19 cellular contexts compared by ENCODE assay signal in the genomic region with DNA sequence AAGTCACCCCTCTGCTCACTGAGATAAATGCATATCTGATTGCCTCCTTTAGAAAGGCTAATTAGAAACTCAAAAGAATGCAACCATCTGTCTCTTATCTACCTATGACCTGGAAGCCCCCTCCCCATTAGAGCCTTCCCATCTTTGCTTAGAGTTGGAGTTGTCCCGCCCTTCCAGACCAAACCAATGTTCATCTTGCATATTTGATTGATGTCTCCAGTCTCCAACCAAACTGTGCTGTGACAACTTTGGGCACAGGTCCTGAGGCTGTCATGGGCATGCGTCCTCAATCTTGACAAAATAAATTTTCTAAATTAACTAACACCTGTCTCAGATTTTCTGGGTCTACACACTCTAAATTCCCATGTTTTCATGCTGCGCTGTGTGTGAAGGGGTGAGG. TPM values are rescaled to one million over a fixed set of nuclear protein-coding genes. Genes with fewer than 3 reads are reported as not detected.
DNase-seq lines count a peak whose midpoint lies in the region; FAIRE-seq and TF ChIP-seq lines count a peak whose summit lies in the region.
"Had no signal": no experiment of that assay in that cellular context is flagged by ENCODE, and none has a peak within 500 bp of the region (broad histone marks: within the 10 kb centered on the region; RNA-seq: fewer than 3 reads in every experiment).

No MANE protein-coding gene starts in this region.

- H3K79me1 ChIP-seq in H1 (ENCODE audit: low read depth, low read length) (no peaks in the 10 kb centered on the region), mesendoderm (ENCODE audit: low read length) (no peaks in the 10 kb centered on the region)

- H2BK12ac ChIP-seq in H1 (ENCODE audit: low read depth, low read length): no peak overlapping the region

- peak overlapping the region; percentile 83 for H4K91ac ChIP-seq in H1 (replicated peaks; ENCODE audit: insufficient read length, low read length)

- H3K27me3 ChIP-seq in NT2/D1 (ENCODE audit: insufficient read depth, insufficient read length) (no peaks in the 10 kb centered on the region), H1 (replicated peaks in 1 of 4; ENCODE audit: control insufficient read depth in 3 of 4, extremely low read depth in 1 of 4, insufficient read depth in 3 of 4, low read length in 3 of 4) (no peaks in the 10 kb centered on the region), mesendoderm (ENCODE audit: insufficient read depth, low read length, poor library complexity) (no peaks in the 10 kb centered on the region), prostate gland (replicated peaks; ENCODE audit: insufficient read depth) (no peaks in the 10 kb centered on the region), vagina (no peaks in the 10 kb centered on the region)

- no peak for TF ChIP-seq EP300 in H1 (IDR thresholded peaks at IDR 0.05; ENCODE audit: borderline replicate concordance in 1 of 2, low read depth in 2 of 2, low read length in 2 of 2)

- no peaks in the 10 kb centered on the region for H3K4me1 ChIP-seq in NT2/D1 (ENCODE audit: insufficient read depth, insufficient read length)
- peaks cover 0 to 6% (median 1%) of the 10 kb centered on the region in 4 experiments; a peak in 2 of 7 replicates for H3K4me1 ChIP-seq in H1 (replicated peaks in 1 of 4; ENCODE audit: control insufficient read depth in 3 of 4, insufficient read depth in 4 of 4, low read length in 3 of 4)
- H3K4me1 ChIP-seq in mesendoderm (ENCODE audit: control insufficient read depth, low read depth, low read length): peaks cover 3% of the 10 kb centered on the region
- no peaks in the 10 kb centered on the region for H3K4me1 ChIP-seq in prostate gland (replicated peaks)
- peaks cover 12% of the 10 kb centered on the region for H3K4me1 ChIP-seq in vagina

- WGBS in H1 (ENCODE audit: extremely low coverage in 1 of 2, insufficient coverage in 1 of 2, insufficient read length in 1 of 2, insufficient replicate concordance in 2 of 2, low coverage in 1 of 2, low lambda C conversion rate in 2 of 2, missing lambda C conversion rate in 1 of 2), 2 experiments: 88% methylated on average over 3 of the region's 3 CpGs; no CpG with 5 or more reads in 1 of the 2 experiments
- WGBS in mesendoderm (ENCODE audit: extremely low coverage, insufficient coverage, low lambda C conversion rate): no CpG with 5 or more reads among the region's 3 CpGs
- WGBS in prostate gland: 97% methylated on average over 3 of the region's 3 CpGs

- H2BK5ac ChIP-seq in H1 (ENCODE audit: low read depth, low read length) (no peak overlapping the region), mesendoderm (ENCODE audit: low read length) (no peak overlapping the region)

- H4K5ac ChIP-seq in H1 (ENCODE audit: insufficient read length, low read depth, low read length) (no peak overlapping the region), mesendoderm (ENCODE audit: low read length) (no peak overlapping the region)

- no peak overlapping the region for H3K18ac ChIP-seq in H1 (ENCODE audit: extremely low read depth, low read length)
- H3K18ac ChIP-seq in mesendoderm (ENCODE audit: low read length): no peak overlapping the region

- H3K56ac ChIP-seq in H1 (replicated peaks; ENCODE audit: insufficient read length, low read depth, low read length): no peak overlapping the region
- H3K56ac ChIP-seq in mesendoderm (ENCODE audit: low read length): no peak overlapping the region

- H3K4ac ChIP-seq in H1 (replicated peaks; ENCODE audit: insufficient read length, low read depth, low read length): no peak overlapping the region
- H3K4ac ChIP-seq in mesendoderm (ENCODE audit: low read depth, low read length): no peak overlapping the region

- H3K27ac ChIP-seq in H1 (ENCODE audit: low read depth, low read length) (no peak overlapping the region), mesendoderm (ENCODE audit: low read depth, low read length) (no peak overlapping the region), prostate gland (no peak overlapping the region), vagina (no peak overlapping the region)

- DNase-seq in HEK293T (ENCODE audit: extremely low spot score) (no peak), NT2/D1 (ENCODE audit: low read depth, low spot score) (peak; percentile 32), H1 (ENCODE audit: low read depth in 1 of 2, low spot score in 2 of 2) (no peak), mesendoderm (peak; percentile 87), prostate gland (ENCODE audit: low spot score) (no peak), A172 (ENCODE audit: low spot score) (no peak), vagina (ENCODE audit: extremely low spot score in 2 of 2) (no peak)
- DNase-seq: CD8-positive, alpha-beta T cell; COR-L47; DMS153; DMS79 treated with DMSO at 0.1 percent for 48 hours; EL; H7; HFFc6; KBM-7 had no signal

- CTCF ChIA-PET in HEK293T (lab: Yijun Ruan, JAX): no interaction called here
- CTCF ChIA-PET in H1 (lab: Charles Lee; ENCODE audit: partially characterized antibody): interaction anchor here (0.6 to 7.4 kb wide), 10 partner anchors 9 to 446 kb away, joined by 3 to 50 read pairs (median 3); no protein-coding TSS in a partner anchor

- no peak overlapping the region for H3K14ac ChIP-seq in H1 (ENCODE audit: insufficient read length)

- H4K8ac ChIP-seq in H1 (ENCODE audit: extremely low read depth, insufficient read depth, low read length) (no peak overlapping the region), mesendoderm (ENCODE audit: low read depth, low read length) (no peak overlapping the region)

- no peaks in the 10 kb centered on the region for H3K79me2 ChIP-seq in H1 (ENCODE audit: control insufficient read depth in 1 of 2, insufficient read depth in 2 of 2, low read length in 2 of 2)
- H3K79me2 ChIP-seq in mesendoderm (ENCODE audit: control insufficient read depth, insufficient read depth, low read length): no peaks in the 10 kb centered on the region

- H3K36me3 ChIP-seq in NT2/D1 (ENCODE audit: insufficient read depth, insufficient read length, low read length) (no peaks in the 10 kb centered on the region), H1 (ENCODE audit: control insufficient read depth in 2 of 4, insufficient read depth in 4 of 4, low read length in 3 of 4) (no peaks in the 10 kb centered on the region), mesendoderm (ENCODE audit: control insufficient read depth, insufficient read depth, low read length) (no peaks in the 10 kb centered on the region), prostate gland (no peaks in the 10 kb centered on the region), vagina (peaks cover 0 to 5% of the 10 kb centered on the region in 2 donors)

- H2BK120ac ChIP-seq in H1 (replicated peaks; ENCODE audit: low read depth, low read length): peak overlapping the region; percentile 48
- no peak overlapping the region for H2BK120ac ChIP-seq in mesendoderm (ENCODE audit: low read depth, low read length)

- no peaks in the 10 kb centered on the region for H3K23me2 ChIP-seq in H1 (ENCODE audit: low read depth, low read length)

- FAIRE-seq in H1 (lab: Jason Lieb, UNC): no peak
- FAIRE-seq: D721Med, G401.6, GM19239, HTR-8/SVneo had no signal

- no peak overlapping the region for H3K9ac ChIP-seq in NT2/D1 (ENCODE audit: insufficient read length, low read depth)
- H3K9ac ChIP-seq in H1 (replicated peaks in 1 of 4; ENCODE audit: extremely low read depth in 1 of 4, low read depth in 3 of 4, low read length in 3 of 4): no peak overlapping the region
- no peak overlapping the region for H3K9ac ChIP-seq in mesendoderm (ENCODE audit: low read length)

- H2BK20ac ChIP-seq in H1 (ENCODE audit: low read length): no peak overlapping the region

- H3K4me3 ChIP-seq in NT2/D1 (ENCODE audit: insufficient read length, low read depth) (no peak overlapping the region), H1 (ENCODE audit: extremely low read depth in 1 of 4, insufficient read depth in 2 of 4, low read depth in 3 of 4, low read length in 4 of 4) (no peak overlapping the region), mesendoderm (ENCODE audit: low read length) (no peak overlapping the region), prostate gland (no peak overlapping the region), vagina (no peak overlapping the region)

- intact Hi-C loops in prostate gland (cut with DNase I): no loop called here
- intact Hi-C loops in vagina (cut with DNase I): no loop called here

- TF ChIP-seq POLR2A in H1 (IDR thresholded peaks at IDR 0.05; ENCODE audit: control extremely low read depth in 1 of 2, low read depth in 2 of 2, low read length in 2 of 2) (no peak), prostate gland (IDR thresholded peaks at IDR 0.05) (no peak), vagina (IDR thresholded peaks at IDR 0.05) (no peak)

- H3K23ac ChIP-seq in H1 (ENCODE audit: insufficient read length) (no peak overlapping the region), mesendoderm (ENCODE audit: low read length) (no peak overlapping the region)

- TF ChIP-seq CTCF in H1 (IDR thresholded peaks at IDR 0.05; ENCODE audit: control extremely low read depth in 1 of 3, insufficient read depth in 1 of 3, low read depth in 1 of 3, low read length in 3 of 3) (no peak), prostate gland (IDR thresholded peaks at IDR 0.05) (no peak), vagina (IDR thresholded peaks at IDR 0.05) (no peak)

- H3K9me3 ChIP-seq in NT2/D1 (ENCODE audit: insufficient read depth, low read length) (no peaks in the 10 kb centered on the region), H1 (ENCODE audit: insufficient read depth in 2 of 2, low read depth in 1 of 2, low read length in 1 of 2) (no peaks in the 10 kb centered on the region), prostate gland (no peaks in the 10 kb centered on the region), vagina (no peaks in the 10 kb centered on the region)

- H3K4me2 ChIP-seq in H1 (ENCODE audit: insufficient read depth in 1 of 2, low read depth in 2 of 2, low read length in 2 of 2) (no peak overlapping the region), mesendoderm (ENCODE audit: low read length) (no peak overlapping the region)

- POLR2A ChIA-PET in HEK293T (lab: Yijun Ruan, JAX) (no interaction called here), H1 (lab: Charles Lee; ENCODE audit: partially characterized antibody) (no interaction called here)

- H4K20me1 ChIP-seq in H1 (replicated peaks in 1 of 2; ENCODE audit: control insufficient read depth in 1 of 2, insufficient read depth in 2 of 2, low read length in 2 of 2): peaks cover 0 to 3% of the 10 kb centered on the region in 2 experiments

- H2BK15ac ChIP-seq in H1 (ENCODE audit: low read length): no peak overlapping the region
- no peak overlapping the region for H2BK15ac ChIP-seq in mesendoderm (replicated peaks; ENCODE audit: low read depth)

- H2AK5ac ChIP-seq in H1 (ENCODE audit: low read depth, low read length) (no peak overlapping the region; the same call in 1 of the 2 replicates), mesendoderm (ENCODE audit: low read length) (no peak overlapping the region)

- no peak for TF ChIP-seq RAD21 in H1 (IDR thresholded peaks at IDR 0.05 in 1 of 2, conservative IDR thresholded peaks at IDR 0.05 in 1 of 2; ENCODE audit: low read depth in 2 of 2, low read length in 2 of 2)

- no peak overlapping the region for H2AFZ ChIP-seq in H1 (ENCODE audit: low read length)

RNA-seq across cellular contexts. Expression of gene DAPK2, which starts 7.4 kb away (rescaled TPM):
- 2.2 and 2.9 TPM in 2 replicates for total RNA-seq in H1 (2021; fragmentation: NEBNext Ultra II Directional; extraction: Animal tissue kit (Norgen Biotek cat#: 25700))
- 1.8 and 2.4 TPM in 2 replicates for polyA plus RNA-seq in H1 (2011; rRNA removed)
- polyA plus RNA-seq in H1 (2011; cell fraction: cytosol; rRNA removed): 1.8 TPM
- polyA plus RNA-seq in H1 (2011; cell fraction: nucleus; rRNA removed): 3.4 TPM
- polyA plus RNA-seq in H1 (2012, experiment 1 of 2): 1.2 to 2.1 TPM (median 1.8 TPM) in 4 replicates
- 0.75 TPM for polyA plus RNA-seq in H1 (2012, experiment 2 of 2)
- polyA plus RNA-seq in H1 (2013, experiment 1 of 2): 0.69 TPM
- polyA plus RNA-seq in H1 (2013, experiment 2 of 2): 0.87 TPM
- polyA minus RNA-seq in H1 (2011; rRNA and poly(A)+ RNA removed): 0.91 and 1.7 TPM in 2 replicates
- polyA minus RNA-seq in H1 (2011; cell fraction: cytosol; rRNA and poly(A)+ RNA removed): 2.6 TPM
- 3.2 TPM for polyA minus RNA-seq in H1 (2011; cell fraction: nucleus; rRNA and poly(A)+ RNA removed)
- polyA plus RNA-seq in mesendoderm (2013, experiment 1 of 2): 0.53 TPM
- polyA plus RNA-seq in mesendoderm (2013, experiment 2 of 2): 0.49 TPM
- 10 to 100 TPM; 13.8 to 40.4 TPM for total RNA-seq in prostate gland
- total RNA-seq in A172 (2014; rRNA removed; shearing (Covaris generic)): 1.5 and 3.2 TPM in 2 replicates
- 50.3 TPM for total RNA-seq in vagina

RNA-seq across cellular contexts. Expression of gene CIAO2A, which starts 54.8 kb away (rescaled TPM):
- 86.5 and 89.3 TPM in 2 replicates for total RNA-seq in H1 (2021; fragmentation: NEBNext Ultra II Directional; extraction: Animal tissue kit (Norgen Biotek cat#: 25700))
- polyA plus RNA-seq in H1 (2011; rRNA removed): 40.7 and 76.4 TPM in 2 replicates
- 87.4 TPM for polyA plus RNA-seq in H1 (2011; cell fraction: cytosol; rRNA removed)
- polyA plus RNA-seq in H1 (2011; cell fraction: nucleus; rRNA removed): 29.0 TPM
- 55.9 to 82.6 TPM (median 60.0 TPM) in 4 replicates for polyA plus RNA-seq in H1 (2012, experiment 1 of 2)
- polyA plus RNA-seq in H1 (2012, experiment 2 of 2): 129 TPM
- 62.6 TPM for polyA plus RNA-seq in H1 (2013, experiment 1 of 2)
- 63.5 TPM for polyA plus RNA-seq in H1 (2013, experiment 2 of 2)
- 11.1 and 13.9 TPM in 2 replicates for polyA minus RNA-seq in H1 (2011; rRNA and poly(A)+ RNA removed)
- 19.9 TPM for polyA minus RNA-seq in H1 (2011; cell fraction: cytosol; rRNA and poly(A)+ RNA removed)
- 13.8 TPM for polyA minus RNA-seq in H1 (2011; cell fraction: nucleus; rRNA and poly(A)+ RNA removed)
- 100.0 TPM for polyA plus RNA-seq in mesendoderm (2013, experiment 1 of 2)
- polyA plus RNA-seq in mesendoderm (2013, experiment 2 of 2): 131 TPM
- total RNA-seq in prostate gland (100 to 1,000 TPM in 1 of 2 donors, 10 to 100 TPM in 1; 47.2 to 133 TPM), vagina (36.1 TPM)
- total RNA-seq in A172 (2014; rRNA removed; shearing (Covaris generic)): 179 and 181 TPM in 2 replicates

RNA-seq across cellular contexts. Expression of gene SNX1, which starts 56.9 kb away (rescaled TPM):
- total RNA-seq in H1 (2021; fragmentation: NEBNext Ultra II Directional; extraction: Animal tissue kit (Norgen Biotek cat#: 25700)): 59.8 and 66.7 TPM in 2 replicates
- polyA plus RNA-seq in H1 (2011; rRNA removed): 26.1 and 27.9 TPM in 2 replicates
- 40.1 TPM for polyA plus RNA-seq in H1 (2011; cell fraction: cytosol; rRNA removed)
- polyA plus RNA-seq in H1 (2011; cell fraction: nucleus; rRNA removed): 54.0 TPM
- 35.2 to 45.6 TPM (median 40.5 TPM) in 4 replicates for polyA plus RNA-seq in H1 (2012, experiment 1 of 2)
- 15.0 TPM for polyA plus RNA-seq in H1 (2012, experiment 2 of 2)
- polyA plus RNA-seq in H1 (2013, experiment 1 of 2): 30.9 TPM
- polyA plus RNA-seq in H1 (2013, experiment 2 of 2): 29.6 TPM
- 35.2 and 51.9 TPM in 2 replicates for polyA minus RNA-seq in H1 (2011; rRNA and poly(A)+ RNA removed)
- 18.2 TPM for polyA minus RNA-seq in H1 (2011; cell fraction: cytosol; rRNA and poly(A)+ RNA removed)
- 26.1 TPM for polyA minus RNA-seq in H1 (2011; cell fraction: nucleus; rRNA and poly(A)+ RNA removed)
- 39.2 TPM for polyA plus RNA-seq in mesendoderm (2013, experiment 1 of 2)
- polyA plus RNA-seq in mesendoderm (2013, experiment 2 of 2): 41.6 TPM
- total RNA-seq in prostate gland (100 to 1,000 TPM; 109 to 110 TPM), vagina (92.8 TPM)
- 30.7 TPM in 2 replicates for total RNA-seq in A172 (2014; rRNA removed; shearing (Covaris generic))

Comparison
In these comparisons a context has a peak if more than half of its experiments do, and no peak if none do; other contexts are left out.
1. DNase-seq: peak in NT2/D1 (single experiment) and mesendoderm (single experiment); none in HEK293T (single experiment), H1 (0 of 2), prostate gland (single experiment), A172 (single experiment) and vagina (0 of 2).